In genomic region chr4:106315968-106316772, GRCh38 we compare ENCODE assay signal across 1 cellular context.
TF ChIP-seq lines count a peak whose summit lies in the region.

TSS of gene AIMP1 (plus strand) at chr4:106316550. CDS start at chr4:106325010, 8,460 bp downstream.
TSS of gene TBCK (minus strand) at chr4:106316209. CDS start at chr4:106308960, 7,249 bp downstream.

TF ChIP-seq in GM23338, 12 proteins besides CTCF, POLR2A, EP300 and RAD21 (continued from another document):
- no peak for TF ChIP-seq EZH2phosphoT487 (IDR thresholded peaks at IDR 0.05; ENCODE audit: unreplicated experiment)
- no peak for TF ChIP-seq ZNF114 (CRISPR knock-in tag; IDR thresholded peaks at IDR 0.05)
- no peak for TF ChIP-seq EZH2 (IDR thresholded peaks at IDR 0.05; ENCODE audit: low read depth, unreplicated experiment)
- TF ChIP-seq CREB1 (CRISPR knock-in tag; IDR thresholded peaks at IDR 0.05; ENCODE audit: low read depth): peak; percentile 93
- TF ChIP-seq, protein P1, sequence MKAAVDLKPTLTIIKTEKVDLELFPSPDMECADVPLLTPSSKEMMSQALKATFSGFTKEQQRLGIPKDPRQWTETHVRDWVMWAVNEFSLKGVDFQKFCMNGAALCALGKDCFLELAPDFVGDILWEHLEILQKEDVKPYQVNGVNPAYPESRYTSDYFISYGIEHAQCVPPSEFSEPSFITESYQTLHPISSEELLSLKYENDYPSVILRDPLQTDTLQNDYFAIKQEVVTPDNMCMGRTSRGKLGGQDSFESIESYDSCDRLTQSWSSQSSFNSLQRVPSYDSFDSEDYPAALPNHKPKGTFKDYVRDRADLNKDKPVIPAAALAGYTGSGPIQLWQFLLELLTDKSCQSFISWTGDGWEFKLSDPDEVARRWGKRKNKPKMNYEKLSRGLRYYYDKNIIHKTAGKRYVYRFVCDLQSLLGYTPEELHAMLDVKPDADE (IDR thresholded peaks at IDR 0.05): 0 out of 2 replicates have a peak, but pooled peaks have one; percentile 38
- TF ChIP-seq JUNB (IDR thresholded peaks at IDR 0.05; ENCODE audit: unreplicated experiment): no peak
- TF ChIP-seq, protein P2, sequence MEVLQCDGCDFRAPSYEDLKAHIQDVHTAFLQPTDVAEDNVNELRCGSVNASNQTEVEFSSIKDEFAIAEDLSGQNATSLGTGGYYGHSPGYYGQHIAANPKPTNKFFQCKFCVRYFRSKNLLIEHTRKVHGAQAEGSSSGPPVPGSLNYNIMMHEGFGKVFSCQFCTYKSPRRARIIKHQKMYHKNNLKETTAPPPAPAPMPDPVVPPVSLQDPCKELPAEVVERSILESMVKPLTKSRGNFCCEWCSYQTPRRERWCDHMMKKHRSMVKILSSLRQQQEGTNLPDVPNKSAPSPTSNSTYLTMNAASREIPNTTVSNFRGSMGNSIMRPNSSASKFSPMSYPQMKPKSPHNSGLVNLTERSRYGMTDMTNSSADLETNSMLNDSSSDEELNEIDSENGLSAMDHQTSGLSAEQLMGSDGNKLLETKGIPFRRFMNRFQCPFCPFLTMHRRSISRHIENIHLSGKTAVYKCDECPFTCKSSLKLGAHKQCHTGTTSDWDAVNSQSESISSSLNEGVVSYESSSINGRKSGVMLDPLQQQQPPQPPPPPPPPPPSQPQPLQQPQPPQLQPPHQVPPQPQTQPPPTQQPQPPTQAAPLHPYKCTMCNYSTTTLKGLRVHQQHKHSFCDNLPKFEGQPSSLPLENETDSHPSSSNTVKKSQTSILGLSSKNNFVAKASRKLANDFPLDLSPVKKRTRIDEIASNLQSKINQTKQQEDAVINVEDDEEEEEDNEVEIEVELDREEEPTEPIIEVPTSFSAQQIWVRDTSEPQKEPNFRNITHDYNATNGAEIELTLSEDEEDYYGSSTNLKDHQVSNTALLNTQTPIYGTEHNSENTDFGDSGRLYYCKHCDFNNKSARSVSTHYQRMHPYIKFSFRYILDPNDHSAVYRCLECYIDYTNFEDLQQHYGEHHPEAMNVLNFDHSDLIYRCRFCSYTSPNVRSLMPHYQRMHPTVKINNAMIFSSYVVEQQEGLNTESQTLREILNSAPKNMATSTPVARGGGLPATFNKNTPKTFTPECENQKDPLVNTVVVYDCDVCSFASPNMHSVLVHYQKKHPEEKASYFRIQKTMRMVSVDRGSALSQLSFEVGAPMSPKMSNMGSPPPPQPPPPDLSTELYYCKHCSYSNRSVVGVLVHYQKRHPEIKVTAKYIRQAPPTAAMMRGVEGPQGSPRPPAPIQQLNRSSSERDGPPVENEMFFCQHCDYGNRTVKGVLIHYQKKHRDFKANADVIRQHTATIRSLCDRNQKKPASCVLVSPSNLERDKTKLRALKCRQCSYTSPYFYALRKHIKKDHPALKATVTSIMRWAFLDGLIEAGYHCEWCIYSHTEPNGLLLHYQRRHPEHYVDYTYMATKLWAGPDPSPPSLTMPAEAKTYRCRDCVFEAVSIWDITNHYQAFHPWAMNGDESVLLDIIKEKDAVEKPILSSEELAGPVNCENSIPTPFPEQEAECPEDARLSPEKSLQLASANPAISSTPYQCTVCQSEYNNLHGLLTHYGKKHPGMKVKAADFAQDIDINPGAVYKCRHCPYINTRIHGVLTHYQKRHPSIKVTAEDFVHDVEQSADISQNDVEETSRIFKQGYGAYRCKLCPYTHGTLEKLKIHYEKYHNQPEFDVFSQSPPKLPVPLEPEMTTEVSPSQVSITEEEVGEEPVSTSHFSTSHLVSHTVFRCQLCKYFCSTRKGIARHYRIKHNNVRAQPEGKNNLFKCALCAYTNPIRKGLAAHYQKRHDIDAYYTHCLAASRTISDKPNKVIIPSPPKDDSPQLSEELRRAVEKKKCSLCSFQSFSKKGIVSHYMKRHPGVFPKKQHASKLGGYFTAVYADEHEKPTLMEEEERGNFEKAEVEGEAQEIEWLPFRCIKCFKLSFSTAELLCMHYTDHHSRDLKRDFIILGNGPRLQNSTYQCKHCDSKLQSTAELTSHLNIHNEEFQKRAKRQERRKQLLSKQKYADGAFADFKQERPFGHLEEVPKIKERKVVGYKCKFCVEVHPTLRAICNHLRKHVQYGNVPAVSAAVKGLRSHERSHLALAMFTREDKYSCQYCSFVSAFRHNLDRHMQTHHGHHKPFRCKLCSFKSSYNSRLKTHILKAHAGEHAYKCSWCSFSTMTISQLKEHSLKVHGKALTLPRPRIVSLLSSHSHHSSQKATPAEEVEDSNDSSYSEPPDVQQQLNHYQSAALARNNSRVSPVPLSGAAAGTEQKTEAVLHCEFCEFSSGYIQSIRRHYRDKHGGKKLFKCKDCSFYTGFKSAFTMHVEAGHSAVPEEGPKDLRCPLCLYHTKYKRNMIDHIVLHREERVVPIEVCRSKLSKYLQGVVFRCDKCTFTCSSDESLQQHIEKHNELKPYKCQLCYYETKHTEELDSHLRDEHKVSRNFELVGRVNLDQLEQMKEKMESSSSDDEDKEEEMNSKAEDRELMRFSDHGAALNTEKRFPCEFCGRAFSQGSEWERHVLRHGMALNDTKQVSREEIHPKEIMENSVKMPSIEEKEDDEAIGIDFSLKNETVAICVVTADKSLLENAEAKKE (CRISPR knock-in tag; IDR thresholded peaks at IDR 0.05): no peak
- no peak for TF ChIP-seq NANOG (IDR thresholded peaks at IDR 0.05; ENCODE audit: borderline replicate concordance)
